In the genomic region with DNA sequence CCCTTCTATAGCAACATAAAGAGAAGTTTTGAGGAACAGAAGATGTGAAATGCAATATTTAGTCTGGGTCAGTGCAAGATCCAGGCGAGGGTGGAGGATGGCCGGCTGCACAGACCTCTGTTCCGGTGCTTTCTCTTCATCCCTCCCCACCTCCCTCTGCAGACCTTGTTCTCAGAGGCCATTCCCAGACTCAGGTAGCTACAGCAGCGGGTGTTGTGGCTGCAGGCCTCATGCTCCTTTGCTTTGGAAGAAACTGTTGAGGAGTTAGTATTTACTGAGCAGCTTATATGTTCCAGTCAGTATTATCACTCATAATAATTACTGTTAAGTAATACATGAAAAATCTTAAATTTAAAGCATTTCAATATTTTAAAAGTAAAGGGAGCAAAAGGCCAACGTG, we compare ENCODE assay signal across 17 cellular contexts. TPM values are rescaled to one million over a fixed set of nuclear protein-coding genes. Genes with fewer than 3 reads are reported as not detected.
DNase-seq lines count a peak whose midpoint lies in the region; ATAC-seq and TF ChIP-seq lines count a peak whose summit lies in the region.
"Had no signal": no experiment of that assay in that cellular context is flagged by ENCODE, and none has a peak within 500 bp of the region (broad histone marks: within the 10 kb centered on the region; RNA-seq: fewer than 3 reads in every experiment).

No MANE protein-coding gene starts in this region.

- 70% methylated on average over 5 of the region's 5 CpGs for WGBS in prostate gland

- no peaks in the 10 kb centered on the region for H3K4me1 ChIP-seq in prostate gland (replicated peaks)

- no peaks in the 10 kb centered on the region for H3K9me3 Mint-ChIP-seq in activated T-cell treated with anti-CD3 and anti-CD28 coated beads, Interleukin-2, amount 50 U/mL, for 4 hours
- no peaks in the 10 kb centered on the region for H3K9me3 Mint-ChIP-seq in T-helper 2 cell treated with Interferon-gamma antibody and Interleukin-4, amounts not matched to agents 5 μg/mL and 100 μg/mL, for 36 hours
- no peaks in the 10 kb centered on the region for H3K9me3 Mint-ChIP-seq in stimulated activated naive B cell treated with anti-CD40 and anti-IgM and Interleukin-4, amounts not matched to agents 10 μg/mL and 1 μg/mL and 100 μg/mL, for 72 hours

- H3K27ac ChIP-seq in prostate gland, result no peak overlapping the region

- intact Hi-C loops in prostate gland (cut with DNase I), result no loop called here

- H3K27me3 Mint-ChIP-seq in activated T-cell treated with anti-CD3 and anti-CD28 coated beads, Interleukin-2, amount 50 U/mL, for 4 hours (ENCODE audit: low read depth), result no peaks in the 10 kb centered on the region
- no peaks in the 10 kb centered on the region for H3K27me3 Mint-ChIP-seq in T-helper 2 cell treated with Interferon-gamma antibody and Interleukin-4, amounts not matched to agents 5 μg/mL and 100 μg/mL, for 36 hours (ENCODE audit: low read depth)
- H3K27me3 Mint-ChIP-seq in stimulated activated naive B cell treated with anti-CD40 and anti-IgM and Interleukin-4, amounts not matched to agents 10 μg/mL and 1 μg/mL and 100 μg/mL, for 72 hours, result no peaks in the 10 kb centered on the region

- TF ChIP-seq POLR2A in prostate gland (IDR thresholded peaks at IDR 0.05), result no peak

- ATAC-seq in activated T-cell treated with anti-CD3 and anti-CD28 coated beads, Interleukin-2, amount 50 U/mL, for 4 hours, result no peak
- no peak for ATAC-seq in stimulated activated naive B cell treated with anti-CD40 and anti-IgM and Interleukin-4, amounts not matched to agents 10 μg/mL and 1 μg/mL and 100 μg/mL, for 72 hours (replicated peaks)
- no peak for ATAC-seq in GM19455 (IDR thresholded peaks at IDR 0.05; ENCODE audit: unreplicated experiment)

- TF ChIP-seq CTCF in foreskin fibroblast (IDR thresholded peaks at IDR 0.05; ENCODE audit: low read depth, low read length), result no peak
- no peak for TF ChIP-seq CTCF in prostate gland (IDR thresholded peaks at IDR 0.05)

- peaks cover 72% of the 10 kb centered on the region for H3K4me1 Mint-ChIP-seq in activated T-cell treated with anti-CD3 and anti-CD28 coated beads, Interleukin-2, amount 50 U/mL, for 4 hours (ENCODE audit: low read depth)
- peaks cover 46% of the 10 kb centered on the region for H3K4me1 Mint-ChIP-seq in T-helper 2 cell treated with Interferon-gamma antibody and Interleukin-4, amounts not matched to agents 5 μg/mL and 100 μg/mL, for 36 hours (ENCODE audit: low read depth)
- peaks cover 38 to 50% of the 10 kb centered on the region in 2 donors for H3K4me1 Mint-ChIP-seq in stimulated activated naive B cell treated with anti-CD40 and anti-IgM and Interleukin-4, amounts not matched to agents 10 μg/mL and 1 μg/mL and 100 μg/mL, for 72 hours

- no peaks in the 10 kb centered on the region for H3K27me3 ChIP-seq in prostate gland (replicated peaks; ENCODE audit: insufficient read depth)
- H3K27me3 ChIP-seq: esophagus squamous epithelium had no signal

- H3K4me3 ChIP-seq in foreskin fibroblast (ENCODE audit: low read depth in 1 of 2, low read length in 2 of 2), result peak overlapping the region; percentile 33 to 82
- no peak overlapping the region for H3K4me3 ChIP-seq in prostate gland

- no peaks in the 10 kb centered on the region for H3K9me3 ChIP-seq in prostate gland
- H3K9me3 ChIP-seq: esophagus squamous epithelium had no signal

- peak overlapping the region; percentile 96 for H3K4me3 Mint-ChIP-seq in activated T-cell treated with anti-CD3 and anti-CD28 coated beads, Interleukin-2, amount 50 U/mL, for 4 hours
- peak overlapping the region; percentile 89 for H3K4me3 Mint-ChIP-seq in T-helper 2 cell treated with Interferon-gamma antibody and Interleukin-4, amounts not matched to agents 5 μg/mL and 100 μg/mL, for 36 hours
- peak overlapping the region; percentile 40 to 67 for H3K4me3 Mint-ChIP-seq in stimulated activated naive B cell treated with anti-CD40 and anti-IgM and Interleukin-4, amounts not matched to agents 10 μg/mL and 1 μg/mL and 100 μg/mL, for 72 hours

- peak overlapping the region; percentile 59 for H3K27ac Mint-ChIP-seq in T-helper 2 cell treated with Interferon-gamma antibody and Interleukin-4, amounts not matched to agents 5 μg/mL and 100 μg/mL, for 36 hours
- no peak overlapping the region for H3K27ac Mint-ChIP-seq in stimulated activated naive B cell treated with anti-CD40 and anti-IgM and Interleukin-4, amounts not matched to agents 10 μg/mL and 1 μg/mL and 100 μg/mL, for 72 hours

- H3K36me3 ChIP-seq in prostate gland, result no peaks in the 10 kb centered on the region

- H3K36me3 Mint-ChIP-seq in activated T-cell treated with anti-CD3 and anti-CD28 coated beads, Interleukin-2, amount 50 U/mL, for 4 hours (ENCODE audit: insufficient read depth), result peaks cover 21% of the 10 kb centered on the region
- H3K36me3 Mint-ChIP-seq in T-helper 2 cell treated with Interferon-gamma antibody and Interleukin-4, amounts not matched to agents 5 μg/mL and 100 μg/mL, for 36 hours (ENCODE audit: low read depth), result peaks cover 47% of the 10 kb centered on the region
- peaks cover 17 to 30% of the 10 kb centered on the region in 2 donors for H3K36me3 Mint-ChIP-seq in stimulated activated naive B cell treated with anti-CD40 and anti-IgM and Interleukin-4, amounts not matched to agents 10 μg/mL and 1 μg/mL and 100 μg/mL, for 72 hours

- DNase-seq in activated T-cell treated with anti-CD3 and anti-CD28 coated beads, Interleukin-2, amount 50 U/mL, for 4 hours, result no peak
- DNase-seq in activated T-cell treated with anti-CD3 and anti-CD28 coated beads for 4 hours (no peak), foreskin fibroblast (no peak), prostate gland (ENCODE audit: low spot score) (no peak), NCI-H2107 (lab: John Stamatoyannopoulos, UW) (no peak)
- DNase-seq in T-helper 2 cell treated with Interferon-gamma antibody and Interleukin-4, amounts not matched to agents 5 μg/mL and 100 μg/mL, for 36 hours (ENCODE audit: low spot score), result no peak
- no peak for DNase-seq in stimulated activated naive B cell treated with anti-CD40 and anti-IgM and Interleukin-4, amounts not matched to agents 10 μg/mL and 1 μg/mL and 100 μg/mL, for 72 hours
- DNase-seq: activated CD4-positive, alpha-beta T cell treated with anti-CD3 and anti-CD28 coated beads, Interleukin-2, amount 50 U/mL, for 4 hours; esophagus squamous epithelium; GDM1; H7; KG1; kidney; NCI-H226; Right ventricle myocardium superior had no signal

RNA-seq across cellular contexts. Expression of a gene that starts 1.7 kb away (rescaled TPM):
- 10 to 100 TPM; 11.5 to 13.9 (median 11.8) TPM for total RNA-seq in activated T-cell treated with anti-CD3 and anti-CD28 coated beads, Interleukin-2, amount 50 U/mL, for 4 hours
- 10 to 100 TPM; 12.2 to 12.4 TPM for total RNA-seq in prostate gland

RNA-seq across cellular contexts. Expression of a gene that starts 15.8 kb away (rescaled TPM):
- total RNA-seq in activated T-cell treated with anti-CD3 and anti-CD28 coated beads, Interleukin-2, amount 50 U/mL, for 4 hours, result 10 to 100 TPM; 12.1 to 15.9 (median 12.5) TPM
- 10 to 100 TPM; 11.5 to 24.1 TPM for total RNA-seq in prostate gland

RNA-seq across cellular contexts. Expression of a gene that starts 39.9 kb away (rescaled TPM):
- 10 to 100 TPM in 2 of 3 donors, 1 to 10 TPM in 1; 9.1 to 11.9 (median 10.8) TPM for total RNA-seq in activated T-cell treated with anti-CD3 and anti-CD28 coated beads, Interleukin-2, amount 50 U/mL, for 4 hours
- total RNA-seq in prostate gland, result 10 to 100 TPM; 15.6 to 15.9 TPM

RNA-seq across cellular contexts. Expression of a gene that starts 58.1 kb away (rescaled TPM):
- under 1 TPM in 1 of 3 donors, not detected in 2; 0.10 TPM for total RNA-seq in activated T-cell treated with anti-CD3 and anti-CD28 coated beads, Interleukin-2, amount 50 U/mL, for 4 hours
- total RNA-seq in prostate gland, result under 1 TPM in 1 of 2 donors, not detected in 1; 0.23 TPM
- total RNA-seq: esophagus squamous epithelium, H7, omental fat pad, Right ventricle myocardium superior had no signal

RNA-seq across cellular contexts. Expression of a gene that starts 59.1 kb away (rescaled TPM):
- total RNA-seq in activated T-cell treated with anti-CD3 and anti-CD28 coated beads, Interleukin-2, amount 50 U/mL, for 4 hours, result 10 to 100 TPM in 1 of 3 donors, 1 to 10 TPM in 2; 9.0 to 10.3 (median 9.0) TPM
- total RNA-seq in prostate gland, result 10 to 100 TPM in 1 of 2 donors, 1 to 10 TPM in 1; 8.7 to 19.8 TPM

Comparison
In these comparisons a context has a peak if more than half of its experiments do, and no peak if none do; other contexts are left out.
1. H3K4me3 ChIP-seq: peak in foreskin fibroblast (2 of 2); none in prostate gland (0 of 2).
2. Peak in every context shown above with its lines, with median percentiles within 50 percentile points of each other: H3K4me3 Mint-ChIP-seq.